14 cellular contexts compared by ENCODE assay signal in genomic region chr5:86175224-86175623, GRCh38.
DNase-seq lines count a peak whose midpoint lies in the region; ATAC-seq and TF ChIP-seq lines count a peak whose summit lies in the region.
"Had no signal": no experiment of that assay in that cellular context is flagged by ENCODE, and none has a peak within 500 bp of the region (broad histone marks: within the 10 kb centered on the region; RNA-seq: fewer than 3 reads in every experiment).

No MANE protein-coding gene starts in this region.

- no peaks in the 10 kb centered on the region for H3K9me2 ChIP-seq in PC-3 (replicated peaks; ENCODE audit: low read length)

- no peak overlapping the region for H3K4me2 ChIP-seq in PC-3 (ENCODE audit: low read length)

- H3K9me3 ChIP-seq in PC-3 (ENCODE audit: low read length), result no peaks in the 10 kb centered on the region
- no peaks in the 10 kb centered on the region for H3K9me3 ChIP-seq in gastroesophageal sphincter
- H3K9me3 ChIP-seq: upper lobe of left lung had no signal

- H3K4me1 ChIP-seq in PC-3 (ENCODE audit: insufficient read depth, low read length) (no peaks in the 10 kb centered on the region), gastroesophageal sphincter (peaks cover 0 to 25% (median 2%) of the 10 kb centered on the region in 3 donors)
- H3K4me1 ChIP-seq: upper lobe of left lung had no signal

- ATAC-seq in GM18505 (IDR thresholded peaks at IDR 0.05; ENCODE audit: unreplicated experiment) (peak; percentile 91), GM19468 (IDR thresholded peaks at IDR 0.05; ENCODE audit: extremely low read depth, unreplicated experiment) (peak; percentile 62), HG03045 (IDR thresholded peaks at IDR 0.05; ENCODE audit: unreplicated experiment) (peak; percentile 80), PC-3 (no peak; the same call in 1 of the 2 replicates), gastroesophageal sphincter (no peak)

- POLR2A ChIA-PET in PC-3 (lab: Charles Lee; ENCODE audit: unreplicated experiment), result no interaction called here

- H3K79me2 ChIP-seq in PC-3 (ENCODE audit: low read length), result no peaks in the 10 kb centered on the region

- DNase-seq in PC-3 (peak; percentile 34), cardiac septum (ENCODE audit: low spot score) (no peak), GOT3 (lab: John Stamatoyannopoulos, UW) (no peak)
- DNase-seq in activated CD8-positive, alpha-beta memory T cell treated with anti-CD3 and anti-CD28 coated beads, Interleukin-2, amount 50 U/mL, for 4 hours, result no peak
- DNase-seq: activated naive CD4-positive, alpha-beta T cell treated with anti-CD3 and anti-CD28 coated beads for 36 hours; CD4-positive, CD25-positive, alpha-beta regulatory T cell; effector CD4-positive, alpha-beta T cell; Kasumi-1; NK-92 treated with Interleukin-12 subunit alpha and Interleukin-12 subunit beta, amount 100 ng/mL, for 24 hours; upper lobe of left lung had no signal

- no peak for TF ChIP-seq EP300 in gastroesophageal sphincter (IDR thresholded peaks at IDR 0.05)

- TF ChIP-seq CTCF in PC-3 (conservative IDR thresholded peaks at IDR 0.05; ENCODE audit: low read depth, low read length), result no peak
- TF ChIP-seq CTCF in gastroesophageal sphincter (IDR thresholded peaks at IDR 0.05), result no peak

- 29 to 30% methylated on average over 1 of the region's 1 CpG for WGBS in gastroesophageal sphincter (ENCODE audit: low coverage in 1 of 2), 2 donors

- intact Hi-C loops in PC-3 (cut with micrococcal nuclease), result loop anchor here (10.0 kb wide), 1 partner anchor 230 kb away; no protein-coding TSS in a partner anchor
- intact Hi-C loops in cardiac septum (cut with DNase I), result no loop called here

- H3K9ac ChIP-seq in PC-3 (ENCODE audit: low read length), result no peak overlapping the region

- H3K27ac ChIP-seq in PC-3 (ENCODE audit: low read length) (no peak overlapping the region), gastroesophageal sphincter (no peak overlapping the region)
- H3K27ac ChIP-seq: upper lobe of left lung had no signal

- no peaks in the 10 kb centered on the region for H3F3A ChIP-seq in PC-3 (ENCODE audit: low read length, unreplicated experiment)

- no peak overlapping the region for H3K4me3 ChIP-seq in PC-3 (ENCODE audit: low read length)
- no peak overlapping the region for H3K4me3 ChIP-seq in gastroesophageal sphincter
- H3K4me3 ChIP-seq: upper lobe of left lung had no signal

- H2AFZ ChIP-seq in PC-3 (ENCODE audit: low read length), result no peak overlapping the region

- H3K36me3 ChIP-seq in PC-3 (ENCODE audit: low read depth, low read length) (no peaks in the 10 kb centered on the region), gastroesophageal sphincter (no peaks in the 10 kb centered on the region)
- H3K36me3 ChIP-seq: upper lobe of left lung had no signal

- TF ChIP-seq POLR2A in GM18505 (IDR thresholded peaks at IDR 0.05; ENCODE audit: borderline replicate concordance, extremely low read depth, insufficient read depth, insufficient read length), result no peak
- TF ChIP-seq POLR2A in gastroesophageal sphincter (IDR thresholded peaks at IDR 0.05), result no peak

- CTCF ChIA-PET in PC-3 (lab: Charles Lee), result no interaction called here

- no peaks in the 10 kb centered on the region for H4K20me1 ChIP-seq in PC-3 (ENCODE audit: low read length)

- no TSS peak for BruUV-seq in PC-3 (replicated peaks; lab: Mats Ljungman, UMichigan)

- no peaks in the 10 kb centered on the region for H3K27me3 ChIP-seq in PC-3 (ENCODE audit: low read length)
- H3K27me3 ChIP-seq in gastroesophageal sphincter, result no peaks in the 10 kb centered on the region
- H3K27me3 ChIP-seq: upper lobe of left lung had no signal

Comparison
In these comparisons a context has a peak if more than half of its experiments do, and no peak if none do; other contexts are left out.
1. ATAC-seq: peak in GM18505 (single experiment), GM19468 (single experiment) and HG03045 (single experiment); none in PC-3 (single experiment) and gastroesophageal sphincter (single experiment).